In the genomic region with DNA sequence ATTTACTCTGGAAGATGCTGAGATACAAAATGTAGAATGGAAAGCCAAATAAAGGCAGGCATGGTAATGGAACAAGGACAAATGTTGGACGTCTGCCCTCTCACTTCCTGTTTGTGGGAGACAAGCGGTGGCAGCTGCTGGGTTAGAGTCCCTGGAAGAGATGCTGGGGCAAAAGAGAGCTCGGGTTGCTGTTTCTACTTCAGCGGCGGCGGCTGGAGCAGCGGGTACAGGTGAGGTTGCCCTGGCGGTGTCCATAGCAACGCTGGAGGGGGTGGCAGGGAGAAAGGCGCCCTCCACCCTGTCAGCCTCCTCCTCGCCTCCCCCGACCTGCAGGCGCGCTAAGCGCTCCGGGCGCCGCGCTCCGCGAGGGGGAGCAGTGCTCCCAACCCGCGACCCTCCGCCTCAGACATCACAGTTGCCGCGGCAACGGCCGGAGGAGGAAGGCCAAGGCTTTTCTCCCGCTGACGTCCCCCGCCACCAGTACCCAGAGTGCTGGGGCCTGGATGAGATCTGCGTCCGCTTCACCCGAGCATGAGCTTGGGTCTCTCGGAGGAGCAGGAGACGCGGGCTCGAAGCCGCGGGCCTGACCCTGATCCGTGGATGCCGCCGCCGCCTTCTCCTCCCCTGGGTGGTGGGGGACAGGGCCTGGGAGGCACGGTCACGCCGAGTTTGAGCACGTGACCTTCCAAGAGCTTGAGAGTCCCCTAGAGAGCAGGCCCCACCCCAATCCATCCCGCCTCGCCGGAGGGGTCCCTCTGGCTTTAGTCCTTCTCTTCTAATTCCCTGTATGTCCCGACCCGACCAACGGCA, we compare ENCODE assay signal across 8 cellular contexts.
DNase-seq lines count a peak whose midpoint lies in the region; ATAC-seq and TF ChIP-seq lines count a peak whose summit lies in the region.

No MANE protein-coding gene starts in this region.

- TF ChIP-seq CTCF in astrocyte of the cerebellum (IDR thresholded peaks at IDR 0.05; ENCODE audit: low read depth, low read length, missing control alignments) (peak; percentile 53), MM.1S (IDR thresholded peaks at IDR 0.05; ENCODE audit: low read length) (no peak)

- no peaks in the 10 kb centered on the region for H3K9me2 ChIP-seq in MM.1S (replicated peaks; ENCODE audit: insufficient read depth, low read length)

- DNase-seq in NCI-H1436 treated with DMSO at 0.1 percent for 48 hours (lab: John Stamatoyannopoulos, UW) (peak; percentile 70), astrocyte of the cerebellum (ENCODE audit: low read depth) (peak; percentile 36), MM.1S (no peak)

- H4K20me1 ChIP-seq in MM.1S (ENCODE audit: insufficient read depth, low read length): no peaks in the 10 kb centered on the region

- H3K4me3 ChIP-seq in astrocyte of the cerebellum (ENCODE audit: low read depth, low read length): peak overlapping the region; percentile 43
- peak overlapping the region; percentile 57 for H3K4me3 ChIP-seq in iPS-15b (ENCODE audit: low read depth, low read length)
- H3K4me3 ChIP-seq in skeletal muscle tissue (ENCODE audit: low read length in 3 of 3): peak overlapping the region; percentile 13 to 27 (median 23)
- no peak overlapping the region for H3K4me3 ChIP-seq in MM.1S (ENCODE audit: low read length)

- H3K9ac ChIP-seq in ES-I3 (ENCODE audit: low read depth, low read length) (peak overlapping the region; percentile 55; the same call in 1 of the 2 replicates), iPS-15b (ENCODE audit: low read depth, low read length) (no peak overlapping the region), skeletal muscle tissue (ENCODE audit: low read depth in 1 of 3, low read length in 3 of 3) (no peak overlapping the region), MM.1S (ENCODE audit: low read length) (no peak overlapping the region)

- H3K9me3 ChIP-seq in ES-I3 (ENCODE audit: control insufficient read depth, insufficient read depth, low read length) (no peaks in the 10 kb centered on the region), iPS-15b (ENCODE audit: control insufficient read depth, insufficient read depth, low read length) (no peaks in the 10 kb centered on the region), skeletal muscle tissue (ENCODE audit: control insufficient read depth in 3 of 3, low read length in 3 of 3) (no peaks in the 10 kb centered on the region), MM.1S (replicated peaks; ENCODE audit: insufficient read depth, low read length) (no peaks in the 10 kb centered on the region)

- H3K79me2 ChIP-seq in MM.1S (ENCODE audit: low read length): no peaks in the 10 kb centered on the region

- H3K27ac ChIP-seq in skeletal muscle tissue (ENCODE audit: low read depth, low read length) (no peak overlapping the region), MM.1S (ENCODE audit: low read length) (no peak overlapping the region)

- H3K4me1 ChIP-seq in ES-I3 (ENCODE audit: insufficient read depth, low read length): no peaks in the 10 kb centered on the region
- no peaks in the 10 kb centered on the region for H3K4me1 ChIP-seq in iPS-15b (ENCODE audit: control insufficient read depth, insufficient read depth, low read length)
- peaks cover 3 to 8% (median 4%) of the 10 kb centered on the region in 3 donors for H3K4me1 ChIP-seq in skeletal muscle tissue (ENCODE audit: control insufficient read depth in 3 of 3, insufficient read depth in 3 of 3, low read length in 3 of 3)
- no peaks in the 10 kb centered on the region for H3K4me1 ChIP-seq in MM.1S (ENCODE audit: low read length)

- in situ Hi-C loops in astrocyte of the cerebellum (cut with HindIII; ENCODE audit: low sequenced_read_pairs): no loop called here

- H2AFZ ChIP-seq in MM.1S (ENCODE audit: low read length): no peak overlapping the region

- H3K4me2 ChIP-seq in MM.1S (ENCODE audit: low read depth, low read length): no peak overlapping the region

- ATAC-seq in HG03457 (IDR thresholded peaks at IDR 0.05; ENCODE audit: unreplicated experiment) (no peak), GM19351 (IDR thresholded peaks at IDR 0.05; ENCODE audit: unreplicated experiment) (no peak)

- H3F3A ChIP-seq in MM.1S (ENCODE audit: insufficient read depth, low read length): no peaks in the 10 kb centered on the region

- H3K36me3 ChIP-seq in ES-I3 (ENCODE audit: insufficient read depth, low read length): no peaks in the 10 kb centered on the region
- no peaks in the 10 kb centered on the region for H3K36me3 ChIP-seq in iPS-15b (ENCODE audit: control insufficient read depth, insufficient read depth, low read length)
- no peaks in the 10 kb centered on the region for H3K36me3 ChIP-seq in skeletal muscle tissue (ENCODE audit: control insufficient read depth in 3 of 3, insufficient read depth in 3 of 3, low read length in 3 of 3)
- no peaks in the 10 kb centered on the region for H3K36me3 ChIP-seq in MM.1S (replicated peaks; ENCODE audit: insufficient read depth, low read length)

- H3K27me3 ChIP-seq in iPS-15b (ENCODE audit: control insufficient read depth, insufficient read depth, low read length) (peaks cover 24% of the 10 kb centered on the region), skeletal muscle tissue (ENCODE audit: control insufficient read depth in 3 of 3, insufficient read depth in 3 of 3, low read length in 3 of 3) (peaks cover 10 to 15% (median 14%) of the 10 kb centered on the region in 3 donors), MM.1S (replicated peaks; ENCODE audit: insufficient read depth, low read length) (no peaks in the 10 kb centered on the region)
